7 cellular contexts compared by ENCODE assay signal in genomic region chr16:31529398-31530312, GRCh38. TPM values are rescaled to one million over a fixed set of nuclear protein-coding genes. Genes with fewer than 3 reads are reported as not detected.
DNase-seq lines count a peak whose midpoint lies in the region; ATAC-seq and TF ChIP-seq lines count a peak whose summit lies in the region.

No MANE protein-coding gene starts in this region.

- TF ChIP-seq POLR2A in spleen (IDR thresholded peaks at IDR 0.05): no peak

- DNase-seq in activated T-cell treated with anti-CD3 and anti-CD28 coated beads, Interleukin-2, amount 50 U/mL, for 24 hours: no peak
- DNase-seq in spleen (no peak), NCI-H2081 (lab: John Stamatoyannopoulos, UW) (no peak)

- no peak overlapping the region for H3K9ac ChIP-seq in HUES48 (ENCODE audit: low read depth, low read length)
- peak overlapping the region; percentile 29 for H3K9ac ChIP-seq in iPS-18a (ENCODE audit: low read length)

- H3K27me3 ChIP-seq in HUES48 (ENCODE audit: control insufficient read depth, insufficient read depth, low read length) (peaks cover 35% of the 10 kb centered on the region), iPS-18a (ENCODE audit: control insufficient read depth, insufficient read depth, low read length) (peaks cover 39% of the 10 kb centered on the region), spleen (replicated peaks in 1 of 7) (peaks cover 0 to 83% (median 27%) of the 10 kb centered on the region in 7 donors)

- TF ChIP-seq CTCF in spleen (IDR thresholded peaks at IDR 0.05 in 8 of 11, conservative IDR thresholded peaks at IDR 0.05 in 3 of 11): no peak

- peaks cover 19% of the 10 kb centered on the region for H3K4me1 Mint-ChIP-seq in activated T-cell treated with anti-CD3 and anti-CD28 coated beads, Interleukin-2, amount 50 U/mL, for 24 hours (ENCODE audit: low read depth)

- peaks cover 33% of the 10 kb centered on the region for H3K27me3 Mint-ChIP-seq in activated T-cell treated with anti-CD3 and anti-CD28 coated beads, Interleukin-2, amount 50 U/mL, for 24 hours

- H3K36me3 ChIP-seq in HUES48 (ENCODE audit: control insufficient read depth, insufficient read depth, low read length): no peaks in the 10 kb centered on the region
- H3K36me3 ChIP-seq in iPS-18a (ENCODE audit: control insufficient read depth, low read depth, low read length): no peaks in the 10 kb centered on the region
- no peaks in the 10 kb centered on the region for H3K36me3 ChIP-seq in spleen

- WGBS in spleen, 5 donors: 20 to 39% (median 26%) methylated on average over 30 to 58 of the region's 58 CpGs

- H3K4me3 ChIP-seq in HUES48 (ENCODE audit: low read depth, low read length): peak overlapping the region; percentile 61
- H3K4me3 ChIP-seq in iPS-18a (ENCODE audit: low read length): peak overlapping the region; percentile 53
- peak overlapping the region in 5 of 8 donors; percentile 12 to 52 (median 27) for H3K4me3 ChIP-seq in spleen

- peak overlapping the region; percentile 48 for H3K4me3 Mint-ChIP-seq in activated T-cell treated with anti-CD3 and anti-CD28 coated beads, Interleukin-2, amount 50 U/mL, for 24 hours

- H3K4me1 ChIP-seq in HUES48 (ENCODE audit: control insufficient read depth, insufficient read depth, low read length) (peaks cover 24% of the 10 kb centered on the region), iPS-18a (ENCODE audit: control insufficient read depth, low read depth, low read length) (peaks cover 23% of the 10 kb centered on the region), spleen (peaks cover 0 to 21% (median 7%) of the 10 kb centered on the region in 6 donors)

- H3K36me3 Mint-ChIP-seq in activated T-cell treated with anti-CD3 and anti-CD28 coated beads, Interleukin-2, amount 50 U/mL, for 24 hours (ENCODE audit: low read depth): no peaks in the 10 kb centered on the region

- no peak overlapping the region for H3K27ac Mint-ChIP-seq in activated T-cell treated with anti-CD3 and anti-CD28 coated beads, Interleukin-2, amount 50 U/mL, for 24 hours

- intact Hi-C loops in spleen (cut with DNase I; ENCODE audit: low total_unique reads): no loop called here

- H3K9me3 ChIP-seq in HUES48 (ENCODE audit: control insufficient read depth, insufficient read depth, low read length) (no peaks in the 10 kb centered on the region), iPS-18a (ENCODE audit: control insufficient read depth, low read depth, low read length) (no peaks in the 10 kb centered on the region), spleen (no peaks in the 10 kb centered on the region)

- ATAC-seq in HG03442 (IDR thresholded peaks at IDR 0.05; ENCODE audit: unreplicated experiment) (no peak), GM21367 (IDR thresholded peaks at IDR 0.05; ENCODE audit: unreplicated experiment) (no peak)

- H3K27ac ChIP-seq in HUES48 (ENCODE audit: low read depth, low read length) (no peak overlapping the region), iPS-18a (ENCODE audit: low read length) (no peak overlapping the region), spleen (no peak overlapping the region)

- no peaks in the 10 kb centered on the region for H3K9me3 Mint-ChIP-seq in activated T-cell treated with anti-CD3 and anti-CD28 coated beads, Interleukin-2, amount 50 U/mL, for 24 hours

RNA-seq across cellular contexts. Expression of gene AHSP, which starts 2.0 kb away (rescaled TPM):
- total RNA-seq in spleen: 10 to 100 TPM in 4 of 7 donors, 1 to 10 TPM in 2, under 1 TPM in 1; 0.86 to 94.3 (median 13.6) TPM
- 1 to 10 TPM in 2 of 3 donors, under 1 TPM in 1; 0.76 to 5.1 (median 1.6) TPM for polyA plus RNA-seq in spleen

RNA-seq across cellular contexts. Expression of gene RUSF1, which starts 21.5 kb away (rescaled TPM):
- total RNA-seq in spleen: 10 to 100 TPM; 43.1 to 73.3 (median 51.4) TPM
- polyA plus RNA-seq in spleen: 10 to 100 TPM; 36.6 to 64.8 (median 42.6) TPM

RNA-seq across cellular contexts. Expression of gene SLC5A2, which starts 46.7 kb away (rescaled TPM):
- total RNA-seq in spleen: 1 to 10 TPM in 1 of 7 donors, under 1 TPM in 3, not detected in 3; 0.17 to 1.2 (median 0.53) TPM
- polyA plus RNA-seq in spleen: 1 to 10 TPM; 1.3 to 2.3 (median 1.7) TPM

RNA-seq across cellular contexts. Expression of gene TGFB1I1, which starts 57.7 kb away (rescaled TPM):
- total RNA-seq in spleen: 10 to 100 TPM; 17.6 to 69.0 (median 36.4) TPM
- polyA plus RNA-seq in spleen: 10 to 100 TPM; 10.7 to 23.6 (median 13.5) TPM
